In genomic region chr7:18788026-18788425, GRCh38 we compare ENCODE assay signal across 16 cellular contexts.
"Had no signal": no experiment of that assay in that cellular context is flagged by ENCODE, and none has a peak within 500 bp of the region (broad histone marks: within the 10 kb centered on the region; RNA-seq: fewer than 3 reads in every experiment).

No MANE protein-coding gene starts in this region.

- H2AFZ ChIP-seq: parathyroid adenoma had no signal

- H3K27me3 ChIP-seq: colonic mucosa, neutrophil, thyroid gland had no signal

- H3K9me3 ChIP-seq: colonic mucosa, left ventricle myocardium inferior, thyroid gland had no signal

- DNase-seq: activated CD4-positive, alpha-beta memory T cell treated with anti-CD3 and anti-CD28 coated beads for 36 hours; activated CD4-positive, alpha-beta T cell treated with anti-CD3 and anti-CD28 coated beads for 1 hour; activated effector memory CD4-positive, alpha-beta T cell treated with Interleukin-2 at 50 U/mL for 16 hours; activated naive CD4-positive, alpha-beta T cell treated with anti-CD3 and anti-CD28 coated beads, Interleukin-2, amount 50 U/mL, for 16 hours; activated T-cell treated with anti-CD3 and anti-CD28 coated beads, Interleukin-2, amount 50 U/mL, for 4 hours; caudate nucleus; colonic mucosa; hippocampal formation; kidney; left ventricle myocardium inferior; natural killer cell; T-helper 9 cell; thyroid gland had no signal

- H3K4me1 ChIP-seq: colonic mucosa, left ventricle myocardium inferior, parathyroid adenoma had no signal

- H3K36me3 ChIP-seq: colonic mucosa, left ventricle myocardium inferior, neutrophil, thyroid gland had no signal

- H3K9ac ChIP-seq: parathyroid adenoma had no signal

- H3K27ac ChIP-seq: colonic mucosa, left ventricle myocardium inferior, neutrophil, parathyroid adenoma, thyroid gland had no signal

- H3K4me3 ChIP-seq: colonic mucosa, left ventricle myocardium inferior, thyroid gland had no signal

- ATAC-seq: activated T-cell treated with anti-CD3 and anti-CD28 coated beads, Interleukin-2, amount 50 U/mL, for 4 hours; natural killer cell; stimulated activated memory B cell treated with anti-CD40 and anti-IgM and Interleukin-4, amounts not matched to agents 10 μg/mL and 1 μg/mL and 100 μg/mL, for 72 hours had no signal

- H3K79me2 ChIP-seq: parathyroid adenoma had no signal
